Comparison of ENCODE assay signal across 29 cellular contexts in genomic region chr2:227252831-227253230, GRCh38.
"Had no signal": no experiment of that assay in that cellular context is flagged by ENCODE, and none has a peak within 500 bp of the region (broad histone marks: within the 10 kb centered on the region; RNA-seq: fewer than 3 reads in every experiment).

No MANE protein-coding gene starts in this region.

- DNase-seq: activated B cell treated with CpG ODN at 0.5 μM for 24 hours; activated CD4-positive, alpha-beta memory T cell treated with anti-CD3 and anti-CD28 coated beads for 36 hours; activated CD4-positive, alpha-beta T cell treated with anti-CD3 and anti-CD28 coated beads, Interleukin-2, amount 10 ng/mL, durations not matched to agents 24 days and 14 days; activated CD8-positive, alpha-beta memory T cell treated with anti-CD3 and anti-CD28 coated beads, Interleukin-2, amount 10 ng/mL, durations not matched to agents 7 days and 5 days; activated CD8-positive, alpha-beta memory T cell treated with anti-CD3 and anti-CD28 coated beads, Interleukin-2, amount 50 U/mL, for 4 hours; activated CD8-positive, alpha-beta T cell treated with anti-CD3 and anti-CD28 coated beads, Interleukin-2, amount 10 ng/mL, durations not matched to agents 7 days and 5 days; activated effector memory CD4-positive, alpha-beta T cell treated with anti-CD3 and anti-CD28 coated beads, Interleukin-2, amount 50 U/mL, for 16 hours; activated naive CD4-positive, alpha-beta T cell treated with anti-CD3 and anti-CD28 coated beads for 36 hours; activated naive CD8-positive, alpha-beta T cell treated with anti-CD3 and anti-CD28 coated beads for 36 hours; activated naive CD8-positive, alpha-beta T cell treated with anti-CD3 and anti-CD28 coated beads, Interleukin-2, amount 50 U/mL, for 24 hours; activated T-cell treated with anti-CD3 and anti-CD28 coated beads, Interleukin-2, amount 50 U/mL, for 1 hour; activated T-cell treated with anti-CD3 and anti-CD28 coated beads, Interleukin-2, amount 50 U/mL, for 48 hours; adrenal gland; brain microvascular endothelial cell; dorsolateral prefrontal cortex; effector memory CD4-positive, alpha-beta T cell; endodermal cell; foreskin fibroblast; head of caudate nucleus; T-helper 1 cell; T-helper 17 cell had no signal

- H3K4me1 ChIP-seq: adrenal gland, ascending aorta had no signal

- H3K36me3 ChIP-seq: adrenal gland, brain microvascular endothelial cell had no signal

- H3K27me3 ChIP-seq: adrenal gland, ascending aorta, brain microvascular endothelial cell, dorsolateral prefrontal cortex had no signal

- H3K4me3 ChIP-seq: adrenal gland, ascending aorta, coronary artery, dorsolateral prefrontal cortex had no signal

- ATAC-seq: activated CD4-positive, CD25-positive, alpha-beta regulatory T cell treated with anti-CD3 and anti-CD28 coated beads, Interleukin-2, amount 50 U/mL, for 24 hours; activated CD8-positive, alpha-beta memory T cell treated with anti-CD3 and anti-CD28 coated beads, Interleukin-2, amount 10 ng/mL, durations not matched to agents 7 days and 5 days; activated CD8-positive, alpha-beta T cell treated with anti-CD3 and anti-CD28 coated beads, Interleukin-2, amount 10 ng/mL, durations not matched to agents 7 days and 5 days; activated naive CD8-positive, alpha-beta T cell treated with anti-CD3 and anti-CD28 coated beads, Interleukin-2, amount 50 U/mL, for 24 hours; esophagus mucosa; T-helper 17 cell had no signal

- H3K27ac ChIP-seq: adrenal gland, ascending aorta, brain microvascular endothelial cell, coronary artery, dorsolateral prefrontal cortex, VCaP had no signal

- H3K9me3 ChIP-seq: adrenal gland, ascending aorta had no signal

- FAIRE-seq: bronchial epithelial cell, frontal cortex, TTC549 had no signal
